In the genomic region with DNA sequence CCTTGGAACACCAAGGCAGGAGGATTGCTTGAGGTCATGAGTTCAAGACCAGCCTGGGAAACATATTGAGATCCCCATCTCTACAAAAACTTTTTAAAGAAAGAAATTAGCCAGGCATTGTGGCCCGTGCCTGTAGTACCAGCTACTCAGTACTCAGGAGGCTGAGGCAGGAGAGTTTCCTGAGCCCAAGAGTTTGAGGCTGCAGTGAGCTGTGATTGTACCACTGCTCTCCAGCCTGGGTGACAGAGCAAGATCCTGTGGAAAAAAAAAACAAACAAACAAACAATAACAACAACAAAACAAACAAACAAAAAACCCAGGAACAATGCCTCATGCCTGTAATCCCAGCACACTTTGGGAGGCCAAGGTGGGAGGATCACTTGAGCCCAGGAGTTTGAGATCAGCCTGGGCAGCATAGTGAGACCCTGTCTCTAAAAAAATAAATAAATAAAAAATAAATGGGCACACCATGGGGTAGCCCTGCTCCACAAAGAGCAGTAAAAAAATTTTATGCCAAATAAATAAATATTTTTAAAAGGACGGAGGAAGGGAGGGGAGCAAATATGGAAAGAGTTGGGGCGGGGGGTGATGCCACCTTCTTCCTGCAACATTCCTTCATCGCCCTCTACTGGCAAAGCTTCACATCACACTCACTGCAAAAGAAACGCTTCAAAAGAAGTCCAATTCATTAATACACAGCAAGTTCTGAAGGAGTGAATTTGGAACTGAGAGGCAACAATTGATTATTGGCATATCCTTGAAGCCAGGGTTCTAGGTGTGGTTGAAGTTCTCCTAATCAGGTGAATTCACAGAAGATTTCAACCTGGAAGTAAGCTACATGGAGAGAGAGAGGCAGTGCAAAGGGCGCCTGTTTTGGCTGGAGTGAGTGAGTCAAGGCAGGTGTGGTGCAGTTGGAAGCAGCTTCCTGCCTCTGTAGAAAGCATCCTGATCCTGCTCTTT, we compare ENCODE assay signal across 8 cellular contexts. TPM values are rescaled to one million over a fixed set of nuclear protein-coding genes. Genes with fewer than 3 reads are reported as not detected.
A peak's percentile ranks its signal among the peaks of the same experiment; 100 is the strongest.
DNase-seq lines count a peak whose midpoint lies in the region; FAIRE-seq and TF ChIP-seq lines count a peak whose summit lies in the region.

No MANE protein-coding gene starts in this region.

- H3K79me2 ChIP-seq in astrocyte (ENCODE audit: insufficient read depth, low read length) = no peaks in the 10 kb centered on the region

- peak; percentile 49 for DNase-seq in A172 (ENCODE audit: low spot score)
- peak; percentile 74 for DNase-seq in LoVo (ENCODE audit: low spot score)
- peak; percentile 43 for DNase-seq in T-helper 22 cell (ENCODE audit: low read depth)
- DNase-seq in astrocyte (ENCODE audit: low read depth) = no peak
- peak; percentile 48 for DNase-seq in iPS DF 6.9 (ENCODE audit: low read depth, low spot score)
- DNase-seq in stimulated activated CD4-positive, alpha-beta T cell treated with anti-CD3 and anti-CD28 coated beads, Interleukin-15, amount 100 ng/mL, for 24 hours = peak; percentile 77
- no peak for DNase-seq in HuH-7 (ENCODE audit: low spot score)

- H3K27ac ChIP-seq in astrocyte (ENCODE audit: low read depth, low read length) (no peak overlapping the region), iPS DF 6.9 (ENCODE audit: low read length) (no peak overlapping the region)

- H3K9ac ChIP-seq in astrocyte (ENCODE audit: low read length) = no peak overlapping the region

- TF ChIP-seq CTCF in GM12801 (IDR thresholded peaks at IDR 0.05; ENCODE audit: extremely low read depth, insufficient read length) = peak; percentile 66
- TF ChIP-seq CTCF in astrocyte (IDR thresholded peaks at IDR 0.05; ENCODE audit: insufficient read depth, low read depth, low read length) = peak; percentile 91

- no peak overlapping the region for H3K4me3 ChIP-seq in astrocyte (ENCODE audit: insufficient read depth, low read depth, low read length)
- H3K4me3 ChIP-seq in iPS DF 6.9 (ENCODE audit: low read length) = no peak overlapping the region

- WGBS in iPS DF 6.9 (ENCODE audit: insufficient coverage, insufficient read length) = no CpG with 5 or more reads among the region's 6 CpGs

- H3K36me3 ChIP-seq in astrocyte (ENCODE audit: insufficient read depth, low read length) (no peaks in the 10 kb centered on the region), iPS DF 6.9 (ENCODE audit: control insufficient read depth, insufficient read depth, low read length) (no peaks in the 10 kb centered on the region)

- FAIRE-seq in astrocyte (lab: Jason Lieb, UNC) = no peak

- H3K4me1 ChIP-seq in astrocyte (ENCODE audit: insufficient read depth, low read length) = no peaks in the 10 kb centered on the region
- no peaks in the 10 kb centered on the region for H3K4me1 ChIP-seq in iPS DF 6.9 (ENCODE audit: control insufficient read depth, insufficient read depth, low read length)

- H3K9me3 ChIP-seq in astrocyte (ENCODE audit: insufficient read depth, low read depth, low read length) = no peaks in the 10 kb centered on the region
- H3K9me3 ChIP-seq in iPS DF 6.9 (ENCODE audit: control insufficient read depth, insufficient read depth, low read length) = no peaks in the 10 kb centered on the region; the same call in 1 of the 2 replicates

- H3K4me3 Mint-ChIP-seq in astrocyte (ENCODE audit: unreplicated experiment) = no peak overlapping the region

- H4K20me1 ChIP-seq in astrocyte (ENCODE audit: insufficient read depth, low read length) = no peaks in the 10 kb centered on the region

- H3K4me1 Mint-ChIP-seq in astrocyte (ENCODE audit: low read depth, unreplicated experiment) = no peaks in the 10 kb centered on the region

- H3K27ac Mint-ChIP-seq in astrocyte (ENCODE audit: unreplicated experiment) = no peak overlapping the region

- H3K9me3 Mint-ChIP-seq in astrocyte (ENCODE audit: unreplicated experiment) = no peaks in the 10 kb centered on the region

- H3K27me3 Mint-ChIP-seq in astrocyte (ENCODE audit: low read depth, unreplicated experiment) = no peaks in the 10 kb centered on the region

- no peaks in the 10 kb centered on the region for H3K36me3 Mint-ChIP-seq in astrocyte (ENCODE audit: low read depth, unreplicated experiment)

- H2AFZ ChIP-seq in astrocyte (ENCODE audit: low read depth, low read length) = peak overlapping the region; percentile 32

- H3K4me2 ChIP-seq in astrocyte (ENCODE audit: low read length) = no peak overlapping the region

- no peaks in the 10 kb centered on the region for H3K27me3 ChIP-seq in astrocyte (ENCODE audit: insufficient read depth, low read length)
- H3K27me3 ChIP-seq in iPS DF 6.9 (ENCODE audit: control insufficient read depth, insufficient read depth, low read length) = no peaks in the 10 kb centered on the region

RNA-seq across cellular contexts. Expression of a gene that starts 8.8 kb away (rescaled TPM):
- 15.6 and 19.0 TPM in 2 replicates for total RNA-seq in A172 (2014; rRNA removed; shearing (Covaris generic))
- total RNA-seq in astrocyte = 43.7 and 43.8 TPM in 2 replicates

RNA-seq across cellular contexts. Expression of a gene that starts 37.8 kb away (rescaled TPM):
- 32.6 and 37.3 TPM in 2 replicates for total RNA-seq in A172 (2014; rRNA removed; shearing (Covaris generic))
- 18.0 and 20.4 TPM in 2 replicates for total RNA-seq in astrocyte

Comparison
In these comparisons a context has a peak if more than half of its experiments do, and no peak if none do; other contexts are left out.
1. DNase-seq: peak in A172 (single experiment), LoVo (single experiment), T-helper 22 cell (single experiment), iPS DF 6.9 (single experiment) and stimulated activated CD4-positive, alpha-beta T cell treated with anti-CD3 and anti-CD28 coated beads, Interleukin-15, amount 100 ng/mL, for 24 hours (single experiment); none in astrocyte (single experiment) and HuH-7 (single experiment).